ENCODE assay signal across 17 cellular contexts in the genomic region with DNA sequence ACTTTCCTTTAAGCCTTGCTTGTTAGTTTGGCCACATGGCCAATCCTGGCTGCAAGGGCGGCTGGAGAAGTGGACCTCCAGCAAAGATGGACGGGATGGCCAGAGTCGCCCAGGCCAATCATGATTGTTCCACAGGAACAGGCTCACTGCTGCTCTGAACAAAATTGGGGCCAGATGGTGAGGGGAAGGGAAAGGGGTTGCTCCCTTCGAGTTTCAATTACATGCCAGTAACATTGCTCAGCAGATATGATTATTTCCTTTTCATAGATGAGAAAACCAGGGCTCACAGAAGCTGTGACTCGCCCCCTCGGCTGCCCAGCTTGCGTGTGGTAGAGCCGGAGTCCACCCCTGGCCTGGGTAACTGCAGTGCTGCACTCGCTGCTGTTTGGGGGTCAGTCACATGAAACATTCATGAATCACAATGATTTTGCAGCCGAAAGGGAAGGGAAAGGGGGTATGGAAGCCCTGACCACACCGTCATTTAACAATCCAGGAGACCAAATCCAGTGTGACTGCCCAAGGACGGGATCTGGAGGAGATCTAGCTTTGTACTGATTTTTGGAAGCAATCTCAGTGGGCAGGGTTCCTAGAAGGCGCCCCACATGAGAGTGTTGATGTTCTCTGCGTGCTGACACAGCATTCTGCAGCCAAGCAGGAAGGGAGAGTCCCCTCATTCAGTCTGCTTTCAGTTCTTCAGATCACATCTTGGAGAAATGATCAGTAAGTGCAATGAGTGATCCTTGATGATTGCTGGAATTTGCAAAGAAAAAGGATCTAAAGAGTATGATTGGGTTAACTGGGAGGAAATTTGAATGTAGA.
DNase-seq lines count a peak whose midpoint lies in the region; TF ChIP-seq lines count a peak whose summit lies in the region.
"Had no signal": no experiment of that assay in that cellular context is flagged by ENCODE, and none has a peak within 500 bp of the region (broad histone marks: within the 10 kb centered on the region; RNA-seq: fewer than 3 reads in every experiment).

No MANE protein-coding gene starts in this region.

- TF ChIP-seq CTCF in astrocyte of the spinal cord (IDR thresholded peaks at IDR 0.05; ENCODE audit: low read depth, low read length) (no peak), testis (IDR thresholded peaks at IDR 0.05) (no peak), sigmoid colon (IDR thresholded peaks at IDR 0.05) (no peak), mammary epithelial cell (conservative IDR thresholded peaks at IDR 0.05 in 1 of 2, IDR thresholded peaks at IDR 0.05 in 1 of 2; ENCODE audit: extremely low read depth in 1 of 2, insufficient read depth in 1 of 2, low read depth in 1 of 2, low read length in 2 of 2) (no peak)

- dilution Hi-C loops in mammary epithelial cell (cut with HindIII; ENCODE audit: low sequenced_read_pairs), result no loop called here

- no peak for TF ChIP-seq EP300 in sigmoid colon (IDR thresholded peaks at IDR 0.05)

- H3K9ac ChIP-seq in mammary epithelial cell (ENCODE audit: insufficient read depth, low read length), result no peak overlapping the region

- H3K4me1 ChIP-seq in testis, result no peaks in the 10 kb centered on the region
- no peaks in the 10 kb centered on the region for H3K4me1 ChIP-seq in sigmoid colon
- no peaks in the 10 kb centered on the region for H3K4me1 ChIP-seq in mammary epithelial cell (ENCODE audit: insufficient read depth, low read length)
- H3K4me1 ChIP-seq: ascending aorta, spleen, upper lobe of right lung had no signal

- H2AFZ ChIP-seq in mammary epithelial cell (ENCODE audit: low read depth, low read length), result no peak overlapping the region
- H2AFZ ChIP-seq: GM23338 had no signal

- H3K27me3 ChIP-seq in testis, result no peaks in the 10 kb centered on the region
- peaks cover 0 to 5% (median 0%) of the 10 kb centered on the region in 3 donors for H3K27me3 ChIP-seq in sigmoid colon
- no peaks in the 10 kb centered on the region for H3K27me3 ChIP-seq in mammary epithelial cell (ENCODE audit: insufficient read depth, low read length)
- H3K27me3 ChIP-seq: ascending aorta, spleen had no signal

- TF ChIP-seq POLR2A in testis (IDR thresholded peaks at IDR 0.05) (no peak), sigmoid colon (IDR thresholded peaks at IDR 0.05) (no peak)

- 55 to 62% methylated on average over 14 of the region's 14 CpGs for WGBS in testis, 2 donors
- WGBS in sigmoid colon, 2 donors, result 60 to 79% methylated on average over 14 of the region's 14 CpGs
- WGBS in mammary epithelial cell (ENCODE audit: low coverage, missing lambda C conversion rate), result 56% methylated on average over 14 of the region's 14 CpGs

- no peak overlapping the region for H3K4me2 ChIP-seq in mammary epithelial cell (ENCODE audit: insufficient read depth, low read depth, low read length)
- H3K4me2 ChIP-seq: GM23338 had no signal

- H3K36me3 ChIP-seq in testis (ENCODE audit: low read depth, missing control alignments), result no peaks in the 10 kb centered on the region
- no peaks in the 10 kb centered on the region for H3K36me3 ChIP-seq in sigmoid colon
- H3K36me3 ChIP-seq in mammary epithelial cell (ENCODE audit: insufficient read depth, low read length), result no peaks in the 10 kb centered on the region
- H3K36me3 ChIP-seq: ascending aorta, spleen, upper lobe of right lung had no signal

- CTCF ChIA-PET in mammary epithelial cell (lab: Charles Lee; ENCODE audit: low non-redundant PET), result no interaction called here

- in situ Hi-C loops in astrocyte of the spinal cord (cut with HindIII; ENCODE audit: low sequenced_read_pairs), result no loop called here
- in situ Hi-C loops in mammary epithelial cell (cut with MboI; ENCODE audit: low sequenced_read_pairs in 2 of 2), result no loop called here

- no peak overlapping the region for H3K27ac ChIP-seq in testis
- no peak overlapping the region for H3K27ac ChIP-seq in sigmoid colon
- no peak overlapping the region for H3K27ac ChIP-seq in mammary epithelial cell (ENCODE audit: insufficient read depth, low read depth, low read length)
- H3K27ac ChIP-seq: ascending aorta, spleen, upper lobe of right lung had no signal

- BruUV-seq in mammary epithelial cell (replicated peaks; lab: Mats Ljungman, UMichigan), result no TSS peak

- no peaks in the 10 kb centered on the region for H3K9me3 ChIP-seq in testis
- H3K9me3 ChIP-seq in sigmoid colon, result peaks cover 0 to 2% (median 0%) of the 10 kb centered on the region in 4 donors
- peaks cover under 1% of the 10 kb centered on the region for H3K9me3 ChIP-seq in mammary epithelial cell (replicated peaks; ENCODE audit: insufficient read depth, low read length)
- H3K9me3 ChIP-seq: ascending aorta, upper lobe of right lung had no signal

- no peaks in the 10 kb centered on the region for H3K79me2 ChIP-seq in mammary epithelial cell (ENCODE audit: insufficient read depth, low read length)

- H3K4me3 ChIP-seq in astrocyte of the spinal cord (ENCODE audit: low read depth, low read length) (no peak overlapping the region), testis (no peak overlapping the region), sigmoid colon (no peak overlapping the region), mammary epithelial cell (replicated peaks in 1 of 3; ENCODE audit: insufficient read depth in 1 of 3, low read depth in 2 of 3, low read length in 3 of 3) (no peak overlapping the region)
- H3K4me3 ChIP-seq: ascending aorta, GM23338, spleen, upper lobe of right lung had no signal

- intact Hi-C loops in testis (cut with DNase I; ENCODE audit: low total_unique reads) (no loop called here), sigmoid colon (cut with DNase I) (no loop called here), mammary epithelial cell (cut with micrococcal nuclease) (no loop called here)

- no peaks in the 10 kb centered on the region for H4K20me1 ChIP-seq in mammary epithelial cell (ENCODE audit: insufficient read depth, low read length)

- DNase-seq in GM03348 (ENCODE audit: low spot score) (peak; percentile 77), astrocyte of the spinal cord (ENCODE audit: low read depth, low spot score) (peak; percentile 24), iris pigment epithelial cell (ENCODE audit: low read depth) (peak; percentile 34), testis (peak; percentile 44), NCI-H2227 (lab: John Stamatoyannopoulos, UW; ENCODE audit: unreplicated experiment) (no peak), sigmoid colon (no peak), occipital lobe (lab: John Stamatoyannopoulos, UW) (no peak), mammary epithelial cell (no peak)
- DNase-seq: CD8-positive, alpha-beta memory T cell; cortex of kidney; NCI-H187; NCI-H510A treated with DMSO at 0.1 percent for 48 hours; SHP77 treated with DMSO at 0.1 percent for 48 hours; spleen; upper lobe of right lung had no signal

Comparison
In these comparisons a context has a peak if more than half of its experiments do, and no peak if none do; other contexts are left out.
1. DNase-seq: peak in GM03348 (single experiment), astrocyte of the spinal cord (single experiment), iris pigment epithelial cell (single experiment) and testis (single experiment); none in NCI-H2227 (single experiment), sigmoid colon (single experiment), occipital lobe (single experiment) and mammary epithelial cell (single experiment).